Comparison of ENCODE assay signal across 13 cellular contexts in the genomic region with DNA sequence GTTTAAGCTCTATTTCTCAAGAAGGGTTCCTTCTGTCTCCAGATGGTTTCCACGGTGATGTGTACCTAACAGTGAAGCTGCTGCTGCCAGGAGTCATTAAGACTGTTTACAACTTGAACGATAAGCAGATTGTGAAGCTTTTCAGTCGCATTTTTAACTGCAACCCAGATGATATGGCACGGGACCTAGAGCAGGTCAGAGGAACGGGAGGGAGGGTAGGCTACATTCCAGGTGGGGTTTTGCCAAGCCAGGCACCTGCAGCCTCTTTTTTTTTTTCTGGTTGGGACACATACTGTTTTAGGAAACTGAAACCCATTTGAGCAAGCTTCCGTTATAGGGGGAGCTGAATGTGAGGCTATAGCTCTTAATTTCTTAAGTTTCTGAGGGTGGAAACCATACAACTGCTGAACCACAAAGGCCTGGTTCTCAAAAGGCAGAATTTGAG. TPM values are rescaled to one million over a fixed set of nuclear protein-coding genes. Genes with fewer than 3 reads are reported as not detected.
DNase-seq lines count a peak whose midpoint lies in the region; ATAC-seq and TF ChIP-seq lines count a peak whose summit lies in the region.
"Had no signal": no experiment of that assay in that cellular context is flagged by ENCODE, and none has a peak within 500 bp of the region (broad histone marks: within the 10 kb centered on the region; RNA-seq: fewer than 3 reads in every experiment).

No MANE protein-coding gene starts in this region.

- WGBS in spleen, 5 donors: 46 to 81% (median 64%) methylated on average over 6 of the region's 6 CpGs
- WGBS in GM23248 (ENCODE audit: low coverage in 1 of 2, low lambda C conversion rate in 2 of 2, missing lambda C conversion rate in 2 of 2), 2 experiments: 61 to 71% methylated on average over 6 of the region's 6 CpGs

- no peaks in the 10 kb centered on the region for H3K9me2 ChIP-seq in GM23248 (ENCODE audit: insufficient read depth)

- DNase-seq in NCI-H1092 treated with DMSO at 0.1 percent for 48 hours (lab: John Stamatoyannopoulos, UW): peak; percentile 4
- DNase-seq in NCI-H1092 (lab: John Stamatoyannopoulos, UW): no peak
- peak; percentile 70 for DNase-seq in NCI-H2029 (lab: John Stamatoyannopoulos, UW)
- DNase-seq in fibroblast of mammary gland (ENCODE audit: low read depth): peak; percentile 6
- DNase-seq in spleen: no peak
- no peak for DNase-seq in GM23248
- DNase-seq in NCI-H524 treated with DMSO at 0.1 percent for 48 hours (lab: John Stamatoyannopoulos, UW): no peak
- DNase-seq: activated CD4-positive, alpha-beta T cell treated with anti-CD3 and anti-CD28 coated beads, Interleukin-2, amount 10 ng/mL, durations not matched to agents 24 days and 14 days; activated naive CD4-positive, alpha-beta T cell; NCI-H1436 treated with DMSO at 0.1 percent for 48 hours had no signal

- H3K36me3 ChIP-seq in spleen (peaks cover 8 to 100% (median 77%) of the 10 kb centered on the region in 6 donors), GM23248 (ENCODE audit: low read depth) (peaks cover 19% of the 10 kb centered on the region; the same call in 1 of the 2 replicates)

- H3K79me2 ChIP-seq in GM23248 (ENCODE audit: insufficient read depth): no peaks in the 10 kb centered on the region

- H3K27me3 ChIP-seq in spleen (replicated peaks in 1 of 7): no peaks in the 10 kb centered on the region
- H3K27me3 ChIP-seq in GM23248 (replicated peaks; ENCODE audit: insufficient read depth): no peaks in the 10 kb centered on the region
- H3K27me3 ChIP-seq: cardiac muscle cell had no signal

- H3K4me1 ChIP-seq in spleen (peaks cover 0 to 69% (median 25%) of the 10 kb centered on the region in 6 donors), GM23248 (ENCODE audit: insufficient read depth) (no peaks in the 10 kb centered on the region)

- in situ Hi-C loops in GM23248 (cut with MboI): no loop called here

- H3K4me3 ChIP-seq in fibroblast of mammary gland (ENCODE audit: control insufficient read depth, low read depth, low read length): no peak overlapping the region
- no peak overlapping the region for H3K4me3 ChIP-seq in spleen
- H3K4me3 ChIP-seq in GM23248: no peak overlapping the region
- H3K4me3 ChIP-seq: cardiac muscle cell had no signal

- H3F3A ChIP-seq in GM23248 (ENCODE audit: insufficient read depth): no peaks in the 10 kb centered on the region

- no peak for TF ChIP-seq POLR2A in spleen (IDR thresholded peaks at IDR 0.05)

- no peak for ATAC-seq in GM21723 (IDR thresholded peaks at IDR 0.05; ENCODE audit: unreplicated experiment)

- no peaks in the 10 kb centered on the region for H4K20me1 ChIP-seq in GM23248 (ENCODE audit: insufficient read depth)

- no peak overlapping the region for H3K9ac ChIP-seq in GM23248

- H3K4me2 ChIP-seq in GM23248 (ENCODE audit: unreplicated experiment): no peak overlapping the region

- TF ChIP-seq CTCF in fibroblast of mammary gland (conservative IDR thresholded peaks at IDR 0.05; ENCODE audit: control insufficient read depth, insufficient read depth, low read depth, low read length) (no peak), spleen (IDR thresholded peaks at IDR 0.05 in 8 of 11, conservative IDR thresholded peaks at IDR 0.05 in 3 of 11) (no peak)

- H3K27ac ChIP-seq in spleen: peak overlapping the region in 7 of 8 donors; percentile 8 to 82 (median 69)
- H3K27ac ChIP-seq in GM23248: no peak overlapping the region
- H3K27ac ChIP-seq: 22Rv1, cardiac muscle cell had no signal

- intact Hi-C loops in spleen (cut with DNase I; ENCODE audit: low total_unique reads): no loop called here

- no peak overlapping the region for H2AFZ ChIP-seq in GM23248

- H3K9me3 ChIP-seq in spleen: no peaks in the 10 kb centered on the region
- H3K9me3 ChIP-seq in GM23248 (ENCODE audit: low read depth): no peaks in the 10 kb centered on the region

RNA-seq across cellular contexts. Expression of a gene that starts 10.6 kb away (rescaled TPM):
- total RNA-seq in spleen: 10 to 100 TPM; 30.9 to 63.1 (median 38.0) TPM
- polyA plus RNA-seq in spleen: 1 to 10 TPM; 4.5 to 9.1 (median 4.7) TPM
- total RNA-seq in GM23248 (2014; rRNA removed; shearing (Covaris generic)): 14.4 and 22.0 TPM in 2 replicates
- 11.8 and 12.4 TPM in 2 replicates for polyA plus RNA-seq in GM23248 (2016; fragmentation: Nextera tagmentation; extraction: Ambion mirVana)

RNA-seq across cellular contexts. Expression of a gene that starts 29.6 kb away (rescaled TPM):
- total RNA-seq in spleen: 10 to 100 TPM; 13.2 to 23.7 (median 18.0) TPM
- polyA plus RNA-seq in spleen: 10 to 100 TPM; 17.2 to 22.0 (median 18.7) TPM
- 4.5 and 4.6 TPM in 2 replicates for total RNA-seq in GM23248 (2014; rRNA removed; shearing (Covaris generic))
- 10.2 and 10.6 TPM in 2 replicates for polyA plus RNA-seq in GM23248 (2016; fragmentation: Nextera tagmentation; extraction: Ambion mirVana)

RNA-seq across cellular contexts. Expression of a gene that starts 29.7 kb away (rescaled TPM):
- total RNA-seq in spleen: 1 to 10 TPM; 1.3 to 7.6 (median 3.2) TPM
- polyA plus RNA-seq in spleen (1 to 10 TPM; 2.2 to 3.3 (median 2.7) TPM), GM23248 (2016; fragmentation: Nextera tagmentation; extraction: Ambion mirVana) (3.8 and 4.6 TPM in 2 replicates)
- total RNA-seq in GM23248 (2014; rRNA removed; shearing (Covaris generic)): 2.2 and 2.9 TPM in 2 replicates

Comparison
In these comparisons a context has a peak if more than half of its experiments do, and no peak if none do; other contexts are left out.
1. DNase-seq: peak in NCI-H1092 treated with DMSO at 0.1 percent for 48 hours (single experiment), NCI-H2029 (single experiment) and fibroblast of mammary gland (single experiment); none in NCI-H1092 (single experiment), spleen (single experiment), GM23248 (single experiment) and NCI-H524 treated with DMSO at 0.1 percent for 48 hours (single experiment).